In the genomic region with DNA sequence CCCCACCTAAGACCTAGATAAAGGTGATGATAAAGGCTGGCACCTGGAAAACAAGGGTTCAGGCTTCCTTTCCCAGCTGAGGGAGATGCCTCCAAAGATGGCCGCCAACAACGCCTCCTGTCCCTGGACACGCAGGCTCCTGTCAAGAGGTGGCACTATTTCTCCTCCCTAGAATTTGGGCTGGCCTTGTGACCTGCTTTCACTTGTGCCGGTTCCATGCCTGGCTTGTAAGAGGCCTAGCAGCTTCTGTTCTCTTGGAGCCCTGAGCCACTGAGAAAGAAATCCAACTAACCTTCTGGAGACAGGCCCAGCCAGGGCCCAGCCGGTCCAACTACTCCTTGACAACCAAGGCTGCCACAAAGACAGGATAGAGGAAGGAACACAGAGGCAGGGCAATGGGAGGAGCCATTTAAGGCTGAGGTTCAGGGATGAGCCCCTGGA, we compare ENCODE assay signal across 1 cellular context.
A peak's percentile ranks its signal among the peaks of the same experiment; 100 is the strongest.
TF ChIP-seq lines count a peak whose summit lies in the region.

No MANE protein-coding gene starts in this region.

TF ChIP-seq in HepG2, 621 proteins besides CTCF, POLR2A, EP300 and RAD21 (continued from another document and continues in another):
- TF ChIP-seq, protein P1, sequence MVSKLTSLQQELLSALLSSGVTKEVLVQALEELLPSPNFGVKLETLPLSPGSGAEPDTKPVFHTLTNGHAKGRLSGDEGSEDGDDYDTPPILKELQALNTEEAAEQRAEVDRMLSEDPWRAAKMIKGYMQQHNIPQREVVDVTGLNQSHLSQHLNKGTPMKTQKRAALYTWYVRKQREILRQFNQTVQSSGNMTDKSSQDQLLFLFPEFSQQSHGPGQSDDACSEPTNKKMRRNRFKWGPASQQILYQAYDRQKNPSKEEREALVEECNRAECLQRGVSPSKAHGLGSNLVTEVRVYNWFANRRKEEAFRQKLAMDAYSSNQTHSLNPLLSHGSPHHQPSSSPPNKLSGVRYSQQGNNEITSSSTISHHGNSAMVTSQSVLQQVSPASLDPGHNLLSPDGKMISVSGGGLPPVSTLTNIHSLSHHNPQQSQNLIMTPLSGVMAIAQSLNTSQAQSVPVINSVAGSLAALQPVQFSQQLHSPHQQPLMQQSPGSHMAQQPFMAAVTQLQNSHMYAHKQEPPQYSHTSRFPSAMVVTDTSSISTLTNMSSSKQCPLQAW (CRISPR knock-in tag; IDR thresholded peaks at IDR 0.05) = peak; percentile 62; the same call in 1 of the 2 replicates
- TF ChIP-seq, protein P2, sequence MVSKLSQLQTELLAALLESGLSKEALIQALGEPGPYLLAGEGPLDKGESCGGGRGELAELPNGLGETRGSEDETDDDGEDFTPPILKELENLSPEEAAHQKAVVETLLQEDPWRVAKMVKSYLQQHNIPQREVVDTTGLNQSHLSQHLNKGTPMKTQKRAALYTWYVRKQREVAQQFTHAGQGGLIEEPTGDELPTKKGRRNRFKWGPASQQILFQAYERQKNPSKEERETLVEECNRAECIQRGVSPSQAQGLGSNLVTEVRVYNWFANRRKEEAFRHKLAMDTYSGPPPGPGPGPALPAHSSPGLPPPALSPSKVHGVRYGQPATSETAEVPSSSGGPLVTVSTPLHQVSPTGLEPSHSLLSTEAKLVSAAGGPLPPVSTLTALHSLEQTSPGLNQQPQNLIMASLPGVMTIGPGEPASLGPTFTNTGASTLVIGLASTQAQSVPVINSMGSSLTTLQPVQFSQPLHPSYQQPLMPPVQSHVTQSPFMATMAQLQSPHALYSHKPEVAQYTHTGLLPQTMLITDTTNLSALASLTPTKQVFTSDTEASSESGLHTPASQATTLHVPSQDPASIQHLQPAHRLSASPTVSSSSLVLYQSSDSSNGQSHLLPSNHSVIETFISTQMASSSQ (IDR thresholded peaks at IDR 0.05; ENCODE audit: low read depth) = no peak
- TF ChIP-seq, protein P2 (CRISPR knock-in tag; IDR thresholded peaks at IDR 0.05; ENCODE audit: borderline replicate concordance) = 0 out of 2 replicates have a peak, but pooled peaks have one; percentile 32
- TF ChIP-seq BRCA1 (CRISPR knock-in tag; IDR thresholded peaks at IDR 0.05) = no peak
- 0 out of 2 replicates have a peak, but pooled peaks have one; percentile 37 for TF ChIP-seq DR1 (CRISPR knock-in tag; IDR thresholded peaks at IDR 0.05)
- no peak for TF ChIP-seq MBD4 (IDR thresholded peaks at IDR 0.05; ENCODE audit: borderline replicate concordance, low read length)
- TF ChIP-seq, protein P3, sequence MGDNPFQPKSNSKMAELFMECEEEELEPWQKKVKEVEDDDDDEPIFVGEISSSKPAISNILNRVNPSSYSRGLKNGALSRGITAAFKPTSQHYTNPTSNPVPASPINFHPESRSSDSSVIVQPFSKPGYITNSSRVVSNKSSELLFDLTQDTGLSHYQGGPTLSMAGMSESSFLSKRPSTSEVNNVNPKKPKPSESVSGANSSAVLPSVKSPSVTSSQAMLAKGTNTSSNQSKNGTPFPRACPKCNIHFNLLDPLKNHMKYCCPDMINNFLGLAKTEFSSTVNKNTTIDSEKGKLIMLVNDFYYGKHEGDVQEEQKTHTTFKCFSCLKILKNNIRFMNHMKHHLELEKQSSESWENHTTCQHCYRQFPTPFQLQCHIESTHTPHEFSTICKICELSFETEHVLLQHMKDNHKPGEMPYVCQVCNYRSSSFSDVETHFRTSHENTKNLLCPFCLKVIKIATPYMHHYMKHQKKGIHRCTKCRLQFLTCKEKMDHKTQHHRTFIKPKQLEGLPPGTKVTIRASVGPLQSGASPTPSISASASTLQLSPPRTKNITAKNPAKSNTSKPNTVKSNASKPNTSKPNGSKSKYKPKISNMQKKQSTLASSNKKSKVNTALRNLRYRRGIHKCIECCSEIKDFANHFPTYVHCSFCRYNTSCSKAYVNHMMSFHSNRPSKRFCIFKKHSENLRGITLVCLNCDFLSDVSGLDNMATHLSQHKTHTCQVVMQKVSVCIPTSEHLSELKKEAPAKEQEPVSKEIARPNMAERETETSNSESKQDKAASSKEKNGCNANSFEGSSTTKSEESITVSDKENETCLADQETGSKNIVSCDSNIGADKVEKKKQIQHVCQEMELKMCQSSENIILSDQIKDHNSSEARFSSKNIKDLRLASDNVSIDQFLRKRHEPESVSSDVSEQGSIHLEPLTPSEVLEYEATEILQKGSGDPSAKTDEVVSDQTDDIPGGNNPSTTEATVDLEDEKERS (CRISPR knock-in tag; IDR thresholded peaks at IDR 0.05) = peak; percentile 98
- no peak for TF ChIP-seq ZNF607 (CRISPR knock-in tag; IDR thresholded peaks at IDR 0.05; ENCODE audit: borderline replicate concordance)
- TF ChIP-seq ATRX (CRISPR knock-in tag; IDR thresholded peaks at IDR 0.05; ENCODE audit: borderline replicate concordance) = no peak
- TF ChIP-seq, protein P4, sequence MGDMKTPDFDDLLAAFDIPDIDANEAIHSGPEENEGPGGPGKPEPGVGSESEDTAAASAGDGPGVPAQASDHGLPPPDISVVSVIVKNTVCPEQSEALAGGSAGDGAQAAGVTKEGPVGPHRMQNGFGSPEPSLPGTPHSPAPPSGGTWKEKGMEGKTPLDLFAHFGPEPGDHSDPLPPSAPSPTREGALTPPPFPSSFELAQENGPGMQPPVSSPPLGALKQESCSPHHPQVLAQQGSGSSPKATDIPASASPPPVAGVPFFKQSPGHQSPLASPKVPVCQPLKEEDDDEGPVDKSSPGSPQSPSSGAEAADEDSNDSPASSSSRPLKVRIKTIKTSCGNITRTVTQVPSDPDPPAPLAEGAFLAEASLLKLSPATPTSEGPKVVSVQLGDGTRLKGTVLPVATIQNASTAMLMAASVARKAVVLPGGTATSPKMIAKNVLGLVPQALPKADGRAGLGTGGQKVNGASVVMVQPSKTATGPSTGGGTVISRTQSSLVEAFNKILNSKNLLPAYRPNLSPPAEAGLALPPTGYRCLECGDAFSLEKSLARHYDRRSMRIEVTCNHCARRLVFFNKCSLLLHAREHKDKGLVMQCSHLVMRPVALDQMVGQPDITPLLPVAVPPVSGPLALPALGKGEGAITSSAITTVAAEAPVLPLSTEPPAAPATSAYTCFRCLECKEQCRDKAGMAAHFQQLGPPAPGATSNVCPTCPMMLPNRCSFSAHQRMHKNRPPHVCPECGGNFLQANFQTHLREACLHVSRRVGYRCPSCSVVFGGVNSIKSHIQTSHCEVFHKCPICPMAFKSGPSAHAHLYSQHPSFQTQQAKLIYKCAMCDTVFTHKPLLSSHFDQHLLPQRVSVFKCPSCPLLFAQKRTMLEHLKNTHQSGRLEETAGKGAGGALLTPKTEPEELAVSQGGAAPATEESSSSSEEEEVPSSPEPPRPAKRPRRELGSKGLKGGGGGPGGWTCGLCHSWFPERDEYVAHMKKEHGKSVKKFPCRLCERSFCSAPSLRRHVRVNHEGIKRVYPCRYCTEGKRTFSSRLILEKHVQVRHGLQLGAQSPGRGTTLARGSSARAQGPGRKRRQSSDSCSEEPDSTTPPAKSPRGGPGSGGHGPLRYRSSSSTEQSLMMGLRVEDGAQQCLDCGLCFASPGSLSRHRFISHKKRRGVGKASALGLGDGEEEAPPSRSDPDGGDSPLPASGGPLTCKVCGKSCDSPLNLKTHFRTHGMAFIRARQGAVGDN (CRISPR knock-in tag; IDR thresholded peaks at IDR 0.05) = peak; percentile 66
- TF ChIP-seq ZNF564 (CRISPR knock-in tag; IDR thresholded peaks at IDR 0.05) = 0 out of 2 replicates have a peak, but pooled peaks have one; percentile 36
- TF ChIP-seq ZNF883 (CRISPR knock-in tag; IDR thresholded peaks at IDR 0.05; ENCODE audit: not compliant biosample characterization) = peak; percentile 51
- TF ChIP-seq ZNF251 (CRISPR knock-in tag; IDR thresholded peaks at IDR 0.05) = peak; percentile 90; the same call in 1 of the 2 replicates
- TF ChIP-seq GATAD2A (CRISPR knock-in tag; IDR thresholded peaks at IDR 0.05) = peak; percentile 50
- TF ChIP-seq BORCS8-MEF2B (CRISPR knock-in tag; IDR thresholded peaks at IDR 0.05) = peak; percentile 64; the same call in 1 of the 2 replicates
- peak; percentile 45 for TF ChIP-seq RARA (CRISPR knock-in tag; IDR thresholded peaks at IDR 0.05)
- no peak for TF ChIP-seq RFX5 (IDR thresholded peaks at IDR 0.05; ENCODE audit: low read depth, low read length)
- TF ChIP-seq, protein P5, sequence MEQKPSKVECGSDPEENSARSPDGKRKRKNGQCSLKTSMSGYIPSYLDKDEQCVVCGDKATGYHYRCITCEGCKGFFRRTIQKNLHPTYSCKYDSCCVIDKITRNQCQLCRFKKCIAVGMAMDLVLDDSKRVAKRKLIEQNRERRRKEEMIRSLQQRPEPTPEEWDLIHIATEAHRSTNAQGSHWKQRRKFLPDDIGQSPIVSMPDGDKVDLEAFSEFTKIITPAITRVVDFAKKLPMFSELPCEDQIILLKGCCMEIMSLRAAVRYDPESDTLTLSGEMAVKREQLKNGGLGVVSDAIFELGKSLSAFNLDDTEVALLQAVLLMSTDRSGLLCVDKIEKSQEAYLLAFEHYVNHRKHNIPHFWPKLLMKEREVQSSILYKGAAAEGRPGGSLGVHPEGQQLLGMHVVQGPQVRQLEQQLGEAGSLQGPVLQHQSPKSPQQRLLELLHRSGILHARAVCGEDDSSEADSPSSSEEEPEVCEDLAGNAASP (CRISPR knock-in tag; IDR thresholded peaks at IDR 0.05; ENCODE audit: borderline replicate concordance) = peak; percentile 90
- TF ChIP-seq, protein P6, sequence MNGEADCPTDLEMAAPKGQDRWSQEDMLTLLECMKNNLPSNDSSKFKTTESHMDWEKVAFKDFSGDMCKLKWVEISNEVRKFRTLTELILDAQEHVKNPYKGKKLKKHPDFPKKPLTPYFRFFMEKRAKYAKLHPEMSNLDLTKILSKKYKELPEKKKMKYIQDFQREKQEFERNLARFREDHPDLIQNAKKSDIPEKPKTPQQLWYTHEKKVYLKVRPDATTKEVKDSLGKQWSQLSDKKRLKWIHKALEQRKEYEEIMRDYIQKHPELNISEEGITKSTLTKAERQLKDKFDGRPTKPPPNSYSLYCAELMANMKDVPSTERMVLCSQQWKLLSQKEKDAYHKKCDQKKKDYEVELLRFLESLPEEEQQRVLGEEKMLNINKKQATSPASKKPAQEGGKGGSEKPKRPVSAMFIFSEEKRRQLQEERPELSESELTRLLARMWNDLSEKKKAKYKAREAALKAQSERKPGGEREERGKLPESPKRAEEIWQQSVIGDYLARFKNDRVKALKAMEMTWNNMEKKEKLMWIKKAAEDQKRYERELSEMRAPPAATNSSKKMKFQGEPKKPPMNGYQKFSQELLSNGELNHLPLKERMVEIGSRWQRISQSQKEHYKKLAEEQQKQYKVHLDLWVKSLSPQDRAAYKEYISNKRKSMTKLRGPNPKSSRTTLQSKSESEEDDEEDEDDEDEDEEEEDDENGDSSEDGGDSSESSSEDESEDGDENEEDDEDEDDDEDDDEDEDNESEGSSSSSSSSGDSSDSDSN (CRISPR knock-in tag; IDR thresholded peaks at IDR 0.05) = peak; percentile 37; the same call in 1 of the 2 replicates
- TF ChIP-seq, protein P7, sequence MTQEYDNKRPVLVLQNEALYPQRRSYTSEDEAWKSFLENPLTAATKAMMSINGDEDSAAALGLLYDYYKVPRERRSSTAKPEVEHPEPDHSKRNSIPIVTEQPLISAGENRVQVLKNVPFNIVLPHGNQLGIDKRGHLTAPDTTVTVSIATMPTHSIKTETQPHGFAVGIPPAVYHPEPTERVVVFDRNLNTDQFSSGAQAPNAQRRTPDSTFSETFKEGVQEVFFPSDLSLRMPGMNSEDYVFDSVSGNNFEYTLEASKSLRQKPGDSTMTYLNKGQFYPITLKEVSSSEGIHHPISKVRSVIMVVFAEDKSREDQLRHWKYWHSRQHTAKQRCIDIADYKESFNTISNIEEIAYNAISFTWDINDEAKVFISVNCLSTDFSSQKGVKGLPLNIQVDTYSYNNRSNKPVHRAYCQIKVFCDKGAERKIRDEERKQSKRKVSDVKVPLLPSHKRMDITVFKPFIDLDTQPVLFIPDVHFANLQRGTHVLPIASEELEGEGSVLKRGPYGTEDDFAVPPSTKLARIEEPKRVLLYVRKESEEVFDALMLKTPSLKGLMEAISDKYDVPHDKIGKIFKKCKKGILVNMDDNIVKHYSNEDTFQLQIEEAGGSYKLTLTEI (CRISPR knock-in tag; conservative IDR thresholded peaks at IDR 0.05) = no peak
- TF ChIP-seq, protein P8, sequence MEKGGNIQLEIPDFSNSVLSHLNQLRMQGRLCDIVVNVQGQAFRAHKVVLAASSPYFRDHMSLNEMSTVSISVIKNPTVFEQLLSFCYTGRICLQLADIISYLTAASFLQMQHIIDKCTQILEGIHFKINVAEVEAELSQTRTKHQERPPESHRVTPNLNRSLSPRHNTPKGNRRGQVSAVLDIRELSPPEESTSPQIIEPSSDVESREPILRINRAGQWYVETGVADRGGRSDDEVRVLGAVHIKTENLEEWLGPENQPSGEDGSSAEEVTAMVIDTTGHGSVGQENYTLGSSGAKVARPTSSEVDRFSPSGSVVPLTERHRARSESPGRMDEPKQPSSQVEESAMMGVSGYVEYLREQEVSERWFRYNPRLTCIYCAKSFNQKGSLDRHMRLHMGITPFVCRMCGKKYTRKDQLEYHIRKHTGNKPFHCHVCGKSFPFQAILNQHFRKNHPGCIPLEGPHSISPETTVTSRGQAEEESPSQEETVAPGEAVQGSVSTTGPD (CRISPR knock-in tag; IDR thresholded peaks at IDR 0.05) = no peak
- no peak for TF ChIP-seq SP1 (IDR thresholded peaks at IDR 0.05)
- TF ChIP-seq SP1 (CRISPR knock-in tag; IDR thresholded peaks at IDR 0.05) = peak; percentile 53; the same call in 1 of the 2 replicates
- peak; percentile 31; the same call in 1 of the 2 replicates for TF ChIP-seq ESRRA (CRISPR knock-in tag; IDR thresholded peaks at IDR 0.05; ENCODE audit: low read depth)
- no peak for TF ChIP-seq ZNF558 (CRISPR knock-in tag; IDR thresholded peaks at IDR 0.05; ENCODE audit: borderline replicate concordance)
- TF ChIP-seq HMG20A (CRISPR knock-in tag; IDR thresholded peaks at IDR 0.05; ENCODE audit: borderline replicate concordance) = 0 out of 2 replicates have a peak, but pooled peaks have one; percentile 25
- TF ChIP-seq AKAP8 (CRISPR knock-in tag; IDR thresholded peaks at IDR 0.05) = no peak
- TF ChIP-seq, protein P9, sequence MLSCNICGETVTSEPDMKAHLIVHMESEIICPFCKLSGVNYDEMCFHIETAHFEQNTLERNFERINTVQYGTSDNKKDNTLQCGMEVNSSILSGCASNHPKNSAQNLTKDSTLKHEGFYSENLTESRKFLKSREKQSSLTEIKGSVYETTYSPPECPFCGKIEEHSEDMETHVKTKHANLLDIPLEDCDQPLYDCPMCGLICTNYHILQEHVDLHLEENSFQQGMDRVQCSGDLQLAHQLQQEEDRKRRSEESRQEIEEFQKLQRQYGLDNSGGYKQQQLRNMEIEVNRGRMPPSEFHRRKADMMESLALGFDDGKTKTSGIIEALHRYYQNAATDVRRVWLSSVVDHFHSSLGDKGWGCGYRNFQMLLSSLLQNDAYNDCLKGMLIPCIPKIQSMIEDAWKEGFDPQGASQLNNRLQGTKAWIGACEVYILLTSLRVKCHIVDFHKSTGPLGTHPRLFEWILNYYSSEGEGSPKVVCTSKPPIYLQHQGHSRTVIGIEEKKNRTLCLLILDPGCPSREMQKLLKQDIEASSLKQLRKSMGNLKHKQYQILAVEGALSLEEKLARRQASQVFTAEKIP (CRISPR knock-in tag; IDR thresholded peaks at IDR 0.05; ENCODE audit: borderline replicate concordance) = no peak
- peak; percentile 56; the same call in 1 of the 2 replicates for TF ChIP-seq REPIN1 (CRISPR knock-in tag; IDR thresholded peaks at IDR 0.05; ENCODE audit: borderline replicate concordance, low read depth)
